8 cellular contexts compared by ENCODE assay signal in the genomic region with DNA sequence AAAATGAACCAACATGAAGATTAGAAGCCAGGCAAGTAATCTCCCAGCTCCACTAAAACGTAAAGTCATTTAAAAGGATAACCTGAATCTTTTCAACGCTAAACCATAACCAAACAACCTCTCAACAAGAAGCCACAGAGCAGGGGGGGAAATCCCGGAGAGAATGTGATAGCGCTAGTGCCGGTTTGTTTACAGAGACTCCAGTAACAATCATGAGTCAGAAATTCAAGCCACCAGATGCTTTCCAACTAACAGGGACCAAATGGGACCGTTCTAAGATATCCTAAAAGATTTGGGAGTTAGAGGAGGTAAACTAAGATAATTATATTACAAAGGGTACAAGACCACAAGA. TPM values are rescaled to one million over a fixed set of nuclear protein-coding genes. Genes with fewer than 3 reads are reported as not detected.
DNase-seq lines count a peak whose midpoint lies in the region; ATAC-seq, FAIRE-seq and TF ChIP-seq lines count a peak whose summit lies in the region.

No MANE protein-coding gene starts in this region.

- no peak for TF ChIP-seq POLR2A in HepG2 (IDR thresholded peaks at IDR 0.05; ENCODE audit: insufficient read depth in 1 of 2, low read depth in 2 of 2, low read length in 2 of 2)

- H3K9me3 ChIP-seq in GM23248 (ENCODE audit: low read depth), result no peaks in the 10 kb centered on the region
- H3K9me3 ChIP-seq in HepG2 (ENCODE audit: low read length), result no peaks in the 10 kb centered on the region

- DNase-seq in Calu3 (peak; percentile 60), GM23248 (peak; percentile 89), NCI-H146 (lab: John Stamatoyannopoulos, UW) (peak; percentile 62), choroid plexus epithelial cell (ENCODE audit: low read depth) (peak; percentile 92), HepG2 (ENCODE audit: low spot score) (peak; percentile 83), omental fat pad (ENCODE audit: low spot score) (no peak)
- peak; percentile 61 for DNase-seq in activated CD4-positive, CD25-positive, alpha-beta regulatory T cell treated with anti-CD3 and anti-CD28 coated beads, Interleukin-2, amount 50 U/mL, for 16 hours (ENCODE audit: low read depth, low spot score)
- DNase-seq in stimulated activated CD4-positive, alpha-beta T cell treated with anti-CD3 and anti-CD28 coated beads, TNF-alpha, amount 100 ng/mL, for 4 hours (ENCODE audit: low read depth in 3 of 3), result peak in 2 of 3 experiments; percentile 51 to 56

- H3K4me3 ChIP-seq in GM23248 (peak overlapping the region; percentile 98), choroid plexus epithelial cell (ENCODE audit: low read depth, low read length) (peak overlapping the region; percentile 98), HepG2 (replicated peaks in 1 of 3; ENCODE audit: insufficient read depth in 1 of 3, low read depth in 2 of 3, low read length in 3 of 3) (peak overlapping the region; percentile 79 to 100 (median 100))

- no peaks in the 10 kb centered on the region for H3K27me3 Mint-ChIP-seq in Calu3 (ENCODE audit: unreplicated experiment)

- H2AFZ ChIP-seq in GM23248, result peak overlapping the region; percentile 68
- H2AFZ ChIP-seq in HepG2 (ENCODE audit: low read length), result no peak overlapping the region

- peaks cover 33% of the 10 kb centered on the region for H3K36me3 Mint-ChIP-seq in Calu3 (ENCODE audit: insufficient read depth, unreplicated experiment)

- BruUV-seq in Calu3 (replicated peaks; lab: Mats Ljungman, UMichigan), result no TSS peak
- no TSS peak for BruUV-seq in HepG2 (replicated peaks; lab: Mats Ljungman, UMichigan)

- H3K9me3 Mint-ChIP-seq in Calu3 (ENCODE audit: low read depth, unreplicated experiment), result no peaks in the 10 kb centered on the region

- ATAC-seq in HepG2 (peak; percentile 72), omental fat pad (ENCODE audit: low FRiP score) (no peak)

- H3K27me3 ChIP-seq in GM23248 (replicated peaks; ENCODE audit: insufficient read depth) (no peaks in the 10 kb centered on the region), HepG2 (ENCODE audit: control insufficient read depth in 1 of 2, insufficient read depth in 2 of 2, low read length in 2 of 2) (no peaks in the 10 kb centered on the region; a peak in 1 of 5 replicates)

- H3K4me3 Mint-ChIP-seq in Calu3 (ENCODE audit: low read depth, unreplicated experiment), result peak overlapping the region; percentile 93

- 0 to 1% methylated on average over 6 of the region's 6 CpGs for WGBS in GM23248 (ENCODE audit: low coverage in 1 of 2, low lambda C conversion rate in 2 of 2, missing lambda C conversion rate in 2 of 2), 2 experiments
- WGBS in HepG2 (ENCODE audit: low lambda C conversion rate), result under 1% methylated on average over 6 of the region's 6 CpGs

- H3K9me2 ChIP-seq in GM23248 (ENCODE audit: insufficient read depth), result no peaks in the 10 kb centered on the region

- CTCF ChIA-PET in Calu3 (lab: Charles Lee) (interaction anchor here (1.0 to 2.7 kb wide), 2 partner anchors 9 to 30 kb away, joined by 3 to 11 read pairs; no protein-coding TSS in a partner anchor), HepG2 (lab: Yijun Ruan, JAX; ENCODE audit: low intra/inter-chr PET ratio, low total read pairs) (no interaction called here)

- intact Hi-C loops in Calu3 (cut with micrococcal nuclease; ENCODE audit: unreplicated experiment), result no loop called here
- intact Hi-C loops in HepG2 (cut with micrococcal nuclease; ENCODE audit: unreplicated experiment), result no loop called here

- H3K27ac ChIP-seq in GM23248, result peak overlapping the region; percentile 93
- H3K27ac ChIP-seq in HepG2 (ENCODE audit: extremely low read length, insufficient read depth, low read length), result peak overlapping the region; percentile 95

- POLR2A ChIA-PET in HepG2 (lab: Yijun Ruan, JAX), result interaction anchor here (0.9 to 3.7 kb wide), 10 partner anchors 8 to 191 kb away, joined by 3 to 42 read pairs (median 4); partner anchors contain the start of genes KCNJ10 and PEX19

- H3K4me1 ChIP-seq in GM23248 (ENCODE audit: insufficient read depth) (peaks cover 34% of the 10 kb centered on the region), HepG2 (ENCODE audit: insufficient read depth, low read length) (peaks cover 54% of the 10 kb centered on the region)

- TF ChIP-seq RAD21 in HepG2 (CRISPR knock-in tag; IDR thresholded peaks at IDR 0.05), result no peak

- H3K9ac ChIP-seq in GM23248 (peak overlapping the region; percentile 98), HepG2 (ENCODE audit: insufficient read depth, low read depth, low read length) (peak overlapping the region; percentile 99)

- TF ChIP-seq EP300 in HepG2 (IDR thresholded peaks at IDR 0.05; ENCODE audit: low read depth in 2 of 2, low read length in 2 of 2) (no peak), HepG2 (CRISPR knock-in tag; IDR thresholded peaks at IDR 0.05; ENCODE audit: borderline replicate concordance) (no peak)

- peaks cover 28% of the 10 kb centered on the region for H3F3A ChIP-seq in GM23248 (ENCODE audit: insufficient read depth)

- in situ Hi-C loops in GM23248 (cut with MboI), result no loop called here
- in situ Hi-C loops in HepG2 (cut with HindIII; ENCODE audit: extremely low pct_ligation_motif_present, low pct_unique_long_range_greater_than_20kb), result no loop called here

- peak overlapping the region; percentile 98 for H3K27ac Mint-ChIP-seq in Calu3 (ENCODE audit: unreplicated experiment)

- H3K4me2 ChIP-seq in GM23248 (ENCODE audit: unreplicated experiment) (peak overlapping the region; percentile 100), HepG2 (ENCODE audit: low read depth, low read length) (peak overlapping the region; percentile 83)

- peaks cover 16% of the 10 kb centered on the region for H4K20me1 ChIP-seq in GM23248 (ENCODE audit: insufficient read depth)
- H4K20me1 ChIP-seq in HepG2 (ENCODE audit: insufficient read depth, low read length), result 0 out of 2 replicates have a peak, but pooled peaks cover 8% of the 10 kb centered on the region

- H3K79me2 ChIP-seq in GM23248 (ENCODE audit: insufficient read depth) (peaks cover 58% of the 10 kb centered on the region), HepG2 (ENCODE audit: insufficient read depth, low read length) (peaks cover 49% of the 10 kb centered on the region)

- H3K36me3 ChIP-seq in GM23248 (ENCODE audit: low read depth) (no peaks in the 10 kb centered on the region), HepG2 (replicated peaks in 1 of 2; ENCODE audit: control insufficient read depth in 1 of 2, insufficient read depth in 2 of 2, low read length in 2 of 2) (no peaks in the 10 kb centered on the region; a peak in 2 of 5 replicates)

- no peak for TF ChIP-seq CTCF in Calu3 (IDR thresholded peaks at IDR 0.05; ENCODE audit: unreplicated experiment)
- TF ChIP-seq CTCF in choroid plexus epithelial cell (conservative IDR thresholded peaks at IDR 0.05; ENCODE audit: low read depth, low read length), result no peak
- no peak for TF ChIP-seq CTCF in HepG2 (CRISPR knock-in tag; IDR thresholded peaks at IDR 0.05)
- TF ChIP-seq CTCF in omental fat pad (IDR thresholded peaks at IDR 0.05), result no peak

- H3K4me1 Mint-ChIP-seq in Calu3 (ENCODE audit: low read depth, unreplicated experiment), result peaks cover 12% of the 10 kb centered on the region

- peak; percentile 61 for FAIRE-seq in HepG2 (lab: Jason Lieb, UNC)

RNA-seq across cellular contexts. Expression of gene DCAF8, which starts 0.8 kb away (rescaled TPM):
- total RNA-seq in Calu3 (2022), result 119 and 126 TPM in 2 replicates
- 58.9 and 79.7 TPM in 2 replicates for total RNA-seq in GM23248 (2014; rRNA removed; shearing (Covaris generic))
- polyA plus RNA-seq in GM23248 (2016; fragmentation: Nextera tagmentation; extraction: Ambion mirVana), result 78.9 and 80.4 TPM in 2 replicates
- total RNA-seq in HepG2 (2016; rRNA removed; fragmentation: Illumina TruSeq; extraction: Trizol), result 52.3 and 79.8 TPM in 2 replicates
- total RNA-seq in HepG2 (2016; cell fraction: cytosol; rRNA removed; fragmentation: Illumina TruSeq; extraction: Trizol; ENCODE audit: low read depth), result 17.5 and 18.7 TPM in 2 replicates
- 48.0 and 77.3 TPM in 2 replicates for total RNA-seq in HepG2 (2016; cell fraction: insoluble cytoplasmic fraction; rRNA removed; fragmentation: Illumina TruSeq; extraction: Trizol)
- 29.8 and 32.3 TPM in 2 replicates for total RNA-seq in HepG2 (2016; cell fraction: membrane; rRNA removed; fragmentation: Illumina TruSeq; extraction: Trizol)
- total RNA-seq in HepG2 (2016; cell fraction: nucleus; rRNA removed; fragmentation: Illumina TruSeq; extraction: Trizol), result 139 and 162 TPM in 2 replicates
- polyA plus RNA-seq in HepG2 (2011; rRNA removed), result 73.4 and 94.7 TPM in 2 replicates
- polyA plus RNA-seq in HepG2 (2011; cell fraction: cytosol; rRNA removed), result 33.1 and 34.2 TPM in 2 replicates
- 505 and 552 TPM in 2 replicates for polyA plus RNA-seq in HepG2 (2011; cell fraction: nucleus; rRNA removed)
- polyA plus RNA-seq in HepG2 (2012), result 63.6 and 76.2 TPM in 2 replicates
- 4.0 and 4.4 TPM in 2 replicates for polyA plus RNA-seq in HepG2 (2016; cell fraction: cytosol; fragmentation: Illumina TruSeq; extraction: Trizol; ENCODE audit: low read depth)
- polyA plus RNA-seq in HepG2 (2016; cell fraction: insoluble cytoplasmic fraction; fragmentation: Illumina TruSeq; extraction: Trizol; ENCODE audit: low read depth), result 34.8 and 37.8 TPM in 2 replicates
- 12.0 and 13.0 TPM in 2 replicates for polyA plus RNA-seq in HepG2 (2016; cell fraction: membrane; fragmentation: Illumina TruSeq; extraction: Trizol; ENCODE audit: low read depth)
- 243 and 251 TPM in 2 replicates for polyA plus RNA-seq in HepG2 (2016; cell fraction: nucleus; fragmentation: Illumina TruSeq; extraction: Trizol; ENCODE audit: insufficient read depth, low read depth)
- polyA minus RNA-seq in HepG2 (2011; rRNA and poly(A)+ RNA removed; ENCODE audit: low replicate concordance), result 86.3 and 97.5 TPM in 2 replicates
- polyA minus RNA-seq in HepG2 (2011; cell fraction: cytosol; rRNA and poly(A)+ RNA removed), result 20.5 and 34.4 TPM in 2 replicates
- 227 and 254 TPM in 2 replicates for polyA minus RNA-seq in HepG2 (2011; cell fraction: nucleus; rRNA and poly(A)+ RNA removed)
- 100 to 1,000 TPM; 101 to 164 (median 134) TPM for total RNA-seq in omental fat pad

RNA-seq across cellular contexts. Expression of gene PEX19, which starts 23.4 kb away (rescaled TPM):
- 64.0 and 70.3 TPM in 2 replicates for total RNA-seq in Calu3 (2022)
- total RNA-seq in GM23248 (2014; rRNA removed; shearing (Covaris generic)), result 48.4 and 52.4 TPM in 2 replicates
- polyA plus RNA-seq in GM23248 (2016; fragmentation: Nextera tagmentation; extraction: Ambion mirVana), result 38.9 and 43.9 TPM in 2 replicates
- 47.0 and 81.9 TPM in 2 replicates for total RNA-seq in HepG2 (2016; rRNA removed; fragmentation: Illumina TruSeq; extraction: Trizol)
- 5.1 and 6.3 TPM in 2 replicates for total RNA-seq in HepG2 (2016; cell fraction: cytosol; rRNA removed; fragmentation: Illumina TruSeq; extraction: Trizol; ENCODE audit: low read depth)
- total RNA-seq in HepG2 (2016; cell fraction: insoluble cytoplasmic fraction; rRNA removed; fragmentation: Illumina TruSeq; extraction: Trizol), result 44.9 and 86.0 TPM in 2 replicates
- total RNA-seq in HepG2 (2016; cell fraction: membrane; rRNA removed; fragmentation: Illumina TruSeq; extraction: Trizol), result 19.1 and 20.5 TPM in 2 replicates
- total RNA-seq in HepG2 (2016; cell fraction: nucleus; rRNA removed; fragmentation: Illumina TruSeq; extraction: Trizol), result 28.9 and 32.0 TPM in 2 replicates
- polyA plus RNA-seq in HepG2 (2011; rRNA removed), result 48.3 and 51.8 TPM in 2 replicates
- polyA plus RNA-seq in HepG2 (2011; cell fraction: cytosol; rRNA removed), result 34.9 and 46.4 TPM in 2 replicates
- polyA plus RNA-seq in HepG2 (2011; cell fraction: nucleus; rRNA removed), result 23.3 and 28.0 TPM in 2 replicates
- 38.3 and 48.7 TPM in 2 replicates for polyA plus RNA-seq in HepG2 (2012)
- polyA plus RNA-seq in HepG2 (2016; cell fraction: cytosol; fragmentation: Illumina TruSeq; extraction: Trizol; ENCODE audit: low read depth), result 5.2 and 6.2 TPM in 2 replicates
- 84.0 and 84.9 TPM in 2 replicates for polyA plus RNA-seq in HepG2 (2016; cell fraction: insoluble cytoplasmic fraction; fragmentation: Illumina TruSeq; extraction: Trizol; ENCODE audit: low read depth)
- polyA plus RNA-seq in HepG2 (2016; cell fraction: membrane; fragmentation: Illumina TruSeq; extraction: Trizol; ENCODE audit: low read depth), result 12.8 and 14.7 TPM in 2 replicates
- 30.0 and 35.6 TPM in 2 replicates for polyA plus RNA-seq in HepG2 (2016; cell fraction: nucleus; fragmentation: Illumina TruSeq; extraction: Trizol; ENCODE audit: insufficient read depth, low read depth)
- polyA minus RNA-seq in HepG2 (2011; rRNA and poly(A)+ RNA removed; ENCODE audit: low replicate concordance), result 56.5 and 59.3 TPM in 2 replicates
- 28.6 and 31.3 TPM in 2 replicates for polyA minus RNA-seq in HepG2 (2011; cell fraction: cytosol; rRNA and poly(A)+ RNA removed)
- polyA minus RNA-seq in HepG2 (2011; cell fraction: nucleus; rRNA and poly(A)+ RNA removed), result 48.5 and 69.5 TPM in 2 replicates
- total RNA-seq in omental fat pad, result 100 to 1,000 TPM in 2 of 4 donors, 10 to 100 TPM in 2; 66.7 to 117 (median 96.9) TPM

RNA-seq across cellular contexts. Expression of gene PEA15, which starts 56.3 kb away (rescaled TPM):
- total RNA-seq in Calu3 (2022) (128 and 153 TPM in 2 replicates), HepG2 (2016; rRNA removed; fragmentation: Illumina TruSeq; extraction: Trizol) (12.1 and 15.8 TPM in 2 replicates), omental fat pad (100 to 1,000 TPM in 3 of 4 donors, 10 to 100 TPM in 1; 89.1 to 214 (median 153) TPM)
- 368 and 415 TPM in 2 replicates for total RNA-seq in GM23248 (2014; rRNA removed; shearing (Covaris generic))
- polyA plus RNA-seq in GM23248 (2016; fragmentation: Nextera tagmentation; extraction: Ambion mirVana) (638 and 651 TPM in 2 replicates), HepG2 (2011; rRNA removed) (35.2 and 40.4 TPM in 2 replicates)
- total RNA-seq in HepG2 (2016; cell fraction: cytosol; rRNA removed; fragmentation: Illumina TruSeq; extraction: Trizol; ENCODE audit: low read depth), result 5.3 and 6.2 TPM in 2 replicates
- total RNA-seq in HepG2 (2016; cell fraction: insoluble cytoplasmic fraction; rRNA removed; fragmentation: Illumina TruSeq; extraction: Trizol), result 13.1 and 13.5 TPM in 2 replicates
- 19.6 and 23.0 TPM in 2 replicates for total RNA-seq in HepG2 (2016; cell fraction: membrane; rRNA removed; fragmentation: Illumina TruSeq; extraction: Trizol)
- 6.0 and 6.1 TPM in 2 replicates for total RNA-seq in HepG2 (2016; cell fraction: nucleus; rRNA removed; fragmentation: Illumina TruSeq; extraction: Trizol)
- 28.3 and 34.3 TPM in 2 replicates for polyA plus RNA-seq in HepG2 (2011; cell fraction: cytosol; rRNA removed)
- 14.9 and 20.5 TPM in 2 replicates for polyA plus RNA-seq in HepG2 (2011; cell fraction: nucleus; rRNA removed)
- 13.8 and 25.9 TPM in 2 replicates for polyA plus RNA-seq in HepG2 (2012)
- polyA plus RNA-seq in HepG2 (2016; cell fraction: cytosol; fragmentation: Illumina TruSeq; extraction: Trizol; ENCODE audit: low read depth), result 23.0 and 24.9 TPM in 2 replicates
- polyA plus RNA-seq in HepG2 (2016; cell fraction: insoluble cytoplasmic fraction; fragmentation: Illumina TruSeq; extraction: Trizol; ENCODE audit: low read depth), result 40.5 and 45.7 TPM in 2 replicates
- 43.4 and 51.8 TPM in 2 replicates for polyA plus RNA-seq in HepG2 (2016; cell fraction: membrane; fragmentation: Illumina TruSeq; extraction: Trizol; ENCODE audit: low read depth)
- 23.2 and 27.2 TPM in 2 replicates for polyA plus RNA-seq in HepG2 (2016; cell fraction: nucleus; fragmentation: Illumina TruSeq; extraction: Trizol; ENCODE audit: insufficient read depth, low read depth)
- polyA minus RNA-seq in HepG2 (2011; rRNA and poly(A)+ RNA removed; ENCODE audit: low replicate concordance), result 14.7 and 92.5 TPM in 2 replicates
- 11.5 TPM in 2 replicates for polyA minus RNA-seq in HepG2 (2011; cell fraction: cytosol; rRNA and poly(A)+ RNA removed)
- 3.0 and 7.3 TPM in 2 replicates for polyA minus RNA-seq in HepG2 (2011; cell fraction: nucleus; rRNA and poly(A)+ RNA removed)
